In the genomic region with DNA sequence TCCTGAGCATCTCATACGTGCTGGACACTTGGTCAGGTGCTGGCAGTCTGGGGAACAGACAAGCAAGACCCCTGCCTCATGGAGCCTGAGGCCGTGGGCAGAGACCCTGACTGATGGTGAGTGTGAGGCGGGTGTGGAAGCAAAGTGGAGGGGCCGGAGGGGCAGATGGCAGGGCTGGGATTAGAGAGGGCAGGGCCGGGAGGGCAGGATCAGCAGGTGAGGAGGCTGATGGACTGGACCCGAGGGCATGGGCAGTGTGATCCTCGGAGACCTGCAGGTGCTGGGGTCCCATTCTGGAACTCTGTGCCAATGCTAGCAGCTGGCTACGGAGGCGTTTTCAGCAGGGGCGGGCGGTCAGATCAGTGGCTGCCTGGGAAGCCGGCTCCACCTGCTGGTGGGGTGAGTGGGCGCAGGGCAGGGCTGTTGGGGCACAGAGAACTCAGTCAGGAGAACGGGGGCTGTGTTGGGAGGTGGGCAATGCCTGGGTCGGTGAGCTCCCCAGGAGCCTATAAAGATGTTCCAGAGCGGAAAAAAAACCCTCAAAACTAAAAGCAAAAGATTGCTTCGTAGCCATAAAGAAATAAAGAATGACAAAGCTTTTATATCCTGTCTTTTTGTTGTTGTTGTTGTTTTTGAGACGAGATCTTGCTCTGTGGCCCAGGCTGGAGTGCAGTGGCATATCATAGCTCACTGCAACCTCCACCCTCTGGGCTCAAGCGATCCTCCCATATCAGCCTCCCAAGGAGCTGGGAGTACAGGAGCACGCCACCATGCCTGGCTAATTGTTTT, we compare ENCODE assay signal across 9 cellular contexts. TPM values are rescaled to one million over a fixed set of nuclear protein-coding genes. Genes with fewer than 3 reads are reported as not detected.
DNase-seq lines count a peak whose midpoint lies in the region; ATAC-seq and TF ChIP-seq lines count a peak whose summit lies in the region.
"Had no signal": no experiment of that assay in that cellular context is flagged by ENCODE, and none has a peak within 500 bp of the region (broad histone marks: within the 10 kb centered on the region; RNA-seq: fewer than 3 reads in every experiment).

No MANE protein-coding gene starts in this region.

- H3K4me1 ChIP-seq in CD4-positive, CD25-positive, alpha-beta regulatory T cell (ENCODE audit: control insufficient read depth, insufficient read depth, low read length, poor library complexity, severe bottlenecking) = peaks cover 3% of the 10 kb centered on the region
- no peaks in the 10 kb centered on the region for H3K4me1 ChIP-seq in aorta (ENCODE audit: control insufficient read depth in 1 of 2, insufficient read depth in 2 of 2, low read length in 2 of 2)

- intact Hi-C loops in aorta (cut with DNase I) = no loop called here

- no peaks in the 10 kb centered on the region for H3K9me3 Mint-ChIP-seq in CD4-positive, CD25-positive, alpha-beta regulatory T cell
- no peaks in the 10 kb centered on the region for H3K9me3 Mint-ChIP-seq in immature natural killer cell
- H3K9me3 Mint-ChIP-seq: dendritic cell treated with granulocyte-macrophage colony-stimulating factor and Interleukin-4, amounts not matched to agents 40 ng/mL and 50 ng/mL, for 4 days had no signal

- H3K27ac ChIP-seq in CD4-positive, CD25-positive, alpha-beta regulatory T cell (ENCODE audit: insufficient read depth, low read length, poor library complexity, severe bottlenecking) = no peak overlapping the region
- H3K27ac ChIP-seq in HL-60 (replicated peaks) (peak overlapping the region; percentile 69), aorta (ENCODE audit: low read depth in 1 of 2, low read length in 2 of 2) (no peak overlapping the region)

- no peaks in the 10 kb centered on the region for H3K36me3 ChIP-seq in CD4-positive, CD25-positive, alpha-beta regulatory T cell (ENCODE audit: control insufficient read depth, insufficient read depth, low read length)
- no peaks in the 10 kb centered on the region for H3K36me3 ChIP-seq in aorta (ENCODE audit: control insufficient read depth in 1 of 2, insufficient read depth in 2 of 2, low read length in 1 of 2)

- peaks cover 0 to 7% (median 3%) of the 10 kb centered on the region in 4 donors for H3K4me1 Mint-ChIP-seq in CD4-positive, CD25-positive, alpha-beta regulatory T cell
- H3K4me1 Mint-ChIP-seq in immature natural killer cell = peaks cover 0 to 6% of the 10 kb centered on the region in 2 donors

- H3K4me3 Mint-ChIP-seq in CD4-positive, CD25-positive, alpha-beta regulatory T cell = no peak overlapping the region
- no peak overlapping the region for H3K4me3 Mint-ChIP-seq in immature natural killer cell
- H3K4me3 Mint-ChIP-seq: dendritic cell treated with granulocyte-macrophage colony-stimulating factor and Interleukin-4, amounts not matched to agents 40 ng/mL and 50 ng/mL, for 4 days had no signal

- no peak for ATAC-seq in CD4-positive, CD25-positive, alpha-beta regulatory T cell (ENCODE audit: low read depth in 2 of 2)
- ATAC-seq in GM18498 (IDR thresholded peaks at IDR 0.05; ENCODE audit: unreplicated experiment) = no peak
- ATAC-seq in HG03280 (IDR thresholded peaks at IDR 0.05; ENCODE audit: unreplicated experiment) = no peak
- no peak for ATAC-seq in aorta (ENCODE audit: low FRiP score)

- H3K27me3 Mint-ChIP-seq in CD4-positive, CD25-positive, alpha-beta regulatory T cell = peaks cover 24% of the 10 kb centered on the region
- peaks cover 4 to 5% (median 5%) of the 10 kb centered on the region in 3 donors for H3K27me3 Mint-ChIP-seq in immature natural killer cell (ENCODE audit: low read depth in 3 of 3)

- H3K4me3 ChIP-seq in CD4-positive, CD25-positive, alpha-beta regulatory T cell (ENCODE audit: low read depth, low read length) = no peak overlapping the region
- H3K4me3 ChIP-seq in HL-60 (replicated peaks; ENCODE audit: insufficient read depth, low read length) = peak overlapping the region; percentile 30
- no peak overlapping the region for H3K4me3 ChIP-seq in WI38 (ENCODE audit: low read depth, low read length)
- H3K4me3 ChIP-seq in aorta (ENCODE audit: low read length in 2 of 2) = no peak overlapping the region

- no peaks in the 10 kb centered on the region for H3K27me3 ChIP-seq in CD4-positive, CD25-positive, alpha-beta regulatory T cell (ENCODE audit: control insufficient read depth, insufficient read depth, low read length)
- H3K27me3 ChIP-seq in HL-60 (ENCODE audit: insufficient read depth, poor library complexity, severe bottlenecking) (no peaks in the 10 kb centered on the region), aorta (ENCODE audit: control insufficient read depth in 1 of 2, insufficient read depth in 2 of 2, low read length in 1 of 2) (no peaks in the 10 kb centered on the region)

- WGBS in aorta, 2 donors = 68 to 71% methylated on average over 20 of the region's 20 CpGs

- peak overlapping the region in 1 of 3 donors; percentile 86 for H3K27ac Mint-ChIP-seq in CD4-positive, CD25-positive, alpha-beta regulatory T cell
- no peak overlapping the region for H3K27ac Mint-ChIP-seq in immature natural killer cell
- H3K27ac Mint-ChIP-seq: dendritic cell treated with granulocyte-macrophage colony-stimulating factor and Interleukin-4, amounts not matched to agents 40 ng/mL and 50 ng/mL, for 4 days had no signal

- H3K36me3 Mint-ChIP-seq in CD4-positive, CD25-positive, alpha-beta regulatory T cell = peaks cover 4% of the 10 kb centered on the region
- no peaks in the 10 kb centered on the region for H3K36me3 Mint-ChIP-seq in immature natural killer cell

- TF ChIP-seq CTCF in HL-60 (IDR thresholded peaks at IDR 0.05; ENCODE audit: insufficient read depth, low read length) (peak; percentile 25), WI38 (IDR thresholded peaks at IDR 0.05; ENCODE audit: low read depth, low read length) (0 out of 2 replicates have a peak, but pooled peaks have one; percentile 14)

- no peaks in the 10 kb centered on the region for H3K9me3 ChIP-seq in CD4-positive, CD25-positive, alpha-beta regulatory T cell (ENCODE audit: control insufficient read depth in 2 of 2, low read length in 2 of 2)
- H3K9me3 ChIP-seq in aorta (ENCODE audit: control insufficient read depth, low read length) = no peaks in the 10 kb centered on the region

- DNase-seq in CD4-positive, CD25-positive, alpha-beta regulatory T cell = peak in 2 of 3 donors; percentile 10 to 31
- DNase-seq in HL-60 (ENCODE audit: low read depth in 1 of 2, low spot score in 1 of 2) = peak in 1 of 2 experiments; percentile 71
- peak in 2 of 3 donors; percentile 12 to 15 for DNase-seq in immature natural killer cell
- DNase-seq in aorta = no peak
- no peak for DNase-seq in T1000 (lab: John Stamatoyannopoulos, UW)

RNA-seq across cellular contexts. Expression of a gene that starts 8.9 kb away (rescaled TPM):
- 5.5 TPM for total RNA-seq in CD4-positive, CD25-positive, alpha-beta regulatory T cell
- polyA plus RNA-seq in CD4-positive, CD25-positive, alpha-beta regulatory T cell = 10 to 100 TPM; 23.9 to 41.6 (median 28.4) TPM
- polyA plus RNA-seq in immature natural killer cell (1 to 10 TPM; 5.0 to 9.0 (median 7.4) TPM), aorta (not detected)
- under 1 TPM in 1 of 2 donors, not detected in 1; 0.87 TPM for total RNA-seq in aorta

RNA-seq across cellular contexts. Expression of a gene that starts 39.5 kb away (rescaled TPM):
- 36.9 TPM for total RNA-seq in CD4-positive, CD25-positive, alpha-beta regulatory T cell
- polyA plus RNA-seq in CD4-positive, CD25-positive, alpha-beta regulatory T cell = 10 to 100 TPM; 23.7 to 33.3 (median 26.5) TPM
- 10 to 100 TPM; 25.4 to 34.6 (median 26.1) TPM for polyA plus RNA-seq in immature natural killer cell
- total RNA-seq in aorta = 10 to 100 TPM; 18.7 to 19.2 TPM
- 10 to 100 TPM; 14.5 to 23.0 TPM for polyA plus RNA-seq in aorta

RNA-seq across cellular contexts. Expression of a gene that starts 39.7 kb away (rescaled TPM):
- total RNA-seq in CD4-positive, CD25-positive, alpha-beta regulatory T cell = 476 TPM
- 1,000 to 10,000 TPM; 1,107 to 1,194 (median 1,127) TPM for polyA plus RNA-seq in CD4-positive, CD25-positive, alpha-beta regulatory T cell
- 1,000 to 10,000 TPM in 2 of 3 donors, 100 to 1,000 TPM in 1; 784 to 1,292 (median 1,022) TPM for polyA plus RNA-seq in immature natural killer cell
- 100 to 1,000 TPM; 245 to 289 TPM for total RNA-seq in aorta
- polyA plus RNA-seq in aorta = 1,000 to 10,000 TPM in 1 of 2 donors, 100 to 1,000 TPM in 1; 549 to 1,007 TPM

Comparison
In these comparisons a context has a peak if more than half of its experiments do, and no peak if none do; other contexts are left out.
1. DNase-seq: peak in CD4-positive, CD25-positive, alpha-beta regulatory T cell (2 of 3) and immature natural killer cell (2 of 3); none in aorta (0 of 2) and T1000 (single experiment).
2. RNA of a gene that starts 8.9 kb away (polyA plus RNA-seq): 23.9 to 41.6 TPM in CD4-positive, CD25-positive, alpha-beta regulatory T cell and 5.0 to 9.0 TPM in immature natural killer cell; not detected in aorta; every median in the first group is over 4 times any median in the second.